30 cellular contexts compared by ENCODE assay signal in the genomic region with DNA sequence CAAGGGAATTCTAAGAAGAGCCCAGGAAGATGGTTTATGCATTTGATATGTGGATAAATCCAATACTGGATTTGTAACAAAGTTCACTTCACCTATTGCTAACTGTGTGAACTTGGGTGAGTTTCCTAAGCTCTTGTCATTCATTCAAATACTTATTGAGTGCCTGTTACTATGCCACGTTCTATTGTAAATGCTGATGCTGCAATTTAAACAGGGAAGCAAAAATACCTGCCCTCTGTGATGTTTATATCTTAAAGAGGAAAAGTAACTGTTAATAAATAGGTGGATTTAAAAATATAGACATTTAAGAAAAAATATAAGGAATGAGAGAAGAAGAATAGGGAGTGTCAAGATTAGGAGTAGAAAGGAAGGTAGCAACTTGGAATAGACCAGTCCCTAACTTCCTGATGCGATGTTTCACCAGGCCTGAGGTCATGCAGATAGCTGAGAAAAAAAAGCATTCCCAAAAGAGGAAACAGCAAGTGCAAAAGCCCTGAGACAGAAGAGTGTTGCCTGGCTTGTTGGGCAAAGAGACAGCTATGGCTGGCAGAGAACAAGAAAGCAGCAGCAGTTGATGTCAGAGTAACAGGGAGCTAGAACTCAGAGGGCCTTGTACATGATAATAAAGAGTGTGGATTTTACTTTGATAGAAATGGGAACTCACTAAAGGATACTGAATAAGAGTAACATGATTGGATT. TPM values are rescaled to one million over a fixed set of nuclear protein-coding genes. Genes with fewer than 3 reads are reported as not detected.
"Had no signal": no experiment of that assay in that cellular context is flagged by ENCODE, and none has a peak within 500 bp of the region (broad histone marks: within the 10 kb centered on the region; RNA-seq: fewer than 3 reads in every experiment).

No MANE protein-coding gene starts in this region.

- H3K9me3 ChIP-seq: ascending aorta, heart right ventricle, stomach, thyroid gland, upper lobe of right lung had no signal

- H3K4me1 ChIP-seq: ascending aorta, thyroid gland, upper lobe of right lung had no signal

- H3K27ac Mint-ChIP-seq: activated naive CD4-positive, alpha-beta T cell treated with anti-CD3 and anti-CD28 coated beads for 36 hours; activated naive CD8-positive, alpha-beta T cell treated with anti-CD3 and anti-CD28 coated beads for 36 hours; activated T-helper 1 cell treated with anti-CD3 and anti-CD28 coated beads, Interleukin-12 subunit alpha, Interleukin-12 subunit beta, Interleukin-2, Interleukin-4 antibody, amounts not matched to agents 30 ng/mL and 10 ng/mL and 1 ng/mL, durations not matched to agents 14 hours and 24 hours and 36 hours; brain; effector memory CD8-positive, alpha-beta T cell; natural killer cell; stimulated activated naive B cell treated with anti-CD40 and anti-IgM and Interleukin-4, amounts not matched to agents 10 μg/mL and 1 μg/mL and 100 μg/mL, for 72 hours; T-helper 1 cell treated with Interleukin-12 subunit alpha and Interleukin-12 subunit beta and Interleukin-4 antibody, amounts not matched to agents 30 μg/mL and 1 μg/mL, for 36 hours had no signal

- H3K27ac ChIP-seq: ascending aorta, cardiac muscle cell, coronary artery, thyroid gland, upper lobe of right lung, WERI-Rb-1 had no signal

- H3K9me3 Mint-ChIP-seq: activated naive CD4-positive, alpha-beta T cell treated with anti-CD3 and anti-CD28 coated beads for 36 hours; activated naive CD8-positive, alpha-beta T cell treated with anti-CD3 and anti-CD28 coated beads for 36 hours; activated T-helper 1 cell treated with anti-CD3 and anti-CD28 coated beads, Interleukin-12 subunit alpha, Interleukin-12 subunit beta, Interleukin-2, Interleukin-4 antibody, amounts not matched to agents 30 ng/mL and 10 ng/mL and 1 ng/mL, durations not matched to agents 14 hours and 24 hours and 36 hours; effector memory CD8-positive, alpha-beta T cell; natural killer cell; stimulated activated naive B cell treated with anti-CD40 and anti-IgM and Interleukin-4, amounts not matched to agents 10 μg/mL and 1 μg/mL and 100 μg/mL, for 72 hours; T-helper 1 cell treated with Interleukin-12 subunit alpha and Interleukin-12 subunit beta and Interleukin-4 antibody, amounts not matched to agents 30 μg/mL and 1 μg/mL, for 36 hours had no signal

- H3K4me3 Mint-ChIP-seq: activated naive CD4-positive, alpha-beta T cell treated with anti-CD3 and anti-CD28 coated beads for 36 hours; activated naive CD8-positive, alpha-beta T cell treated with anti-CD3 and anti-CD28 coated beads for 36 hours; activated T-helper 1 cell treated with anti-CD3 and anti-CD28 coated beads, Interleukin-12 subunit alpha, Interleukin-12 subunit beta, Interleukin-2, Interleukin-4 antibody, amounts not matched to agents 30 ng/mL and 10 ng/mL and 1 ng/mL, durations not matched to agents 14 hours and 24 hours and 36 hours; brain; effector memory CD8-positive, alpha-beta T cell; natural killer cell; stimulated activated naive B cell treated with anti-CD40 and anti-IgM and Interleukin-4, amounts not matched to agents 10 μg/mL and 1 μg/mL and 100 μg/mL, for 72 hours; T-helper 1 cell treated with Interleukin-12 subunit alpha and Interleukin-12 subunit beta and Interleukin-4 antibody, amounts not matched to agents 30 μg/mL and 1 μg/mL, for 36 hours had no signal

- H3K27me3 ChIP-seq: ascending aorta, thyroid gland, upper lobe of right lung had no signal

- FAIRE-seq: endothelial cell of umbilical vein, small intestine, TTC549 had no signal

- DNase-seq: activated CD4-positive, alpha-beta T cell treated with anti-CD3 and anti-CD28 coated beads for 48 hours; activated CD4-positive, alpha-beta T cell treated with anti-CD3 and anti-CD28 coated beads, Interleukin-2, amount 50 U/mL, for 48 hours; activated CD8-positive, alpha-beta memory T cell treated with anti-CD3 and anti-CD28 coated beads for 24 hours; activated effector memory CD4-positive, alpha-beta T cell treated with anti-CD3 and anti-CD28 coated beads, Interleukin-2, amount 50 U/mL, for 16 hours; activated naive CD4-positive, alpha-beta T cell treated with anti-CD3 and anti-CD28 coated beads for 36 hours; activated naive CD8-positive, alpha-beta T cell treated with anti-CD3 and anti-CD28 coated beads for 36 hours; effector memory CD8-positive, alpha-beta T cell; mesendoderm; natural killer cell; small intestine; stimulated activated CD4-positive, alpha-beta T cell treated with anti-CD3 and anti-CD28 coated beads, Interleukin-1b, Interleukin-23, amount 100 ng/mL, for 48 hours; stimulated activated naive B cell treated with anti-CD40 and anti-IgM and Interleukin-4, amounts not matched to agents 10 μg/mL and 1 μg/mL and 100 μg/mL, for 72 hours; stomach; T-helper 9 cell; thyroid gland; upper lobe of right lung; WERI-Rb-1 had no signal

- H3K4me3 ChIP-seq: ascending aorta, cardiac muscle cell, coronary artery, heart right ventricle, lung, stomach, thyroid gland, upper lobe of right lung had no signal

- H3K36me3 ChIP-seq: ascending aorta, cardiac muscle cell, heart right ventricle, stomach, thyroid gland, upper lobe of right lung, WERI-Rb-1 had no signal

- H3K36me3 Mint-ChIP-seq: activated naive CD8-positive, alpha-beta T cell treated with anti-CD3 and anti-CD28 coated beads for 36 hours; brain; natural killer cell; stimulated activated naive B cell treated with anti-CD40 and anti-IgM and Interleukin-4, amounts not matched to agents 10 μg/mL and 1 μg/mL and 100 μg/mL, for 72 hours had no signal

RNA-seq across cellular contexts. Expression of a gene that starts 54.3 kb away (rescaled TPM):
- total RNA-seq: activated naive CD4-positive, alpha-beta T cell treated with anti-CD3 and anti-CD28 coated beads for 36 hours; activated naive CD8-positive, alpha-beta T cell treated with anti-CD3 and anti-CD28 coated beads for 36 hours; activated T-helper 1 cell treated with anti-CD3 and anti-CD28 coated beads, Interleukin-12 subunit alpha, Interleukin-12 subunit beta, Interleukin-2, Interleukin-4 antibody, amounts not matched to agents 30 ng/mL and 10 ng/mL and 1 ng/mL, durations not matched to agents 14 hours and 24 hours and 36 hours; cerebellum; endothelial cell of umbilical vein; mononuclear cell; natural killer cell; pulmonary artery endothelial cell had no signal
- polyA plus RNA-seq: endothelial cell of umbilical vein had no signal
